21 cellular contexts compared by ENCODE assay signal in the genomic region with DNA sequence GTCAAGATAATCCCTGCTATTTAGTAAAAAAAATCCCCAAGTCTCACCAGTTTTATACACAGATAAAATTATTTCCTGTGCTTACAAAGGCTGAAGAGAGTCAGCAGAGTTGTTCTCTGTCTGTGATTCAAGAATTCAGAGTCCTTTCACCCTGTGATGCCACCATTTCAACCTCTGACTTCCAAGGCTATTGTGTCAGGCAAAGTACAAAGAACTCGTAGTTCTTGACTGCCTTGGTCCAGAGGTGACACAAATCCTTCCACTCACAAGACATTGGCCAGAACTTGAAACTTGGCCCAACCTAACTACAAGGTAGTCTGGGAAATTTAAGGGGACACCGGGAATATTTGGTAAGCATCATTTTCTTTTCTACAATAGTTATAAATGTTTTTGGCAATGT. TPM values are rescaled to one million over a fixed set of nuclear protein-coding genes. Genes with fewer than 3 reads are reported as not detected.
A peak's percentile ranks its signal among the peaks of the same experiment; 100 is the strongest.
DNase-seq lines count a peak whose midpoint lies in the region; ATAC-seq, FAIRE-seq and TF ChIP-seq lines count a peak whose summit lies in the region.
"Had no signal": no experiment of that assay in that cellular context is flagged by ENCODE, and none has a peak within 500 bp of the region (broad histone marks: within the 10 kb centered on the region; RNA-seq: fewer than 3 reads in every experiment).

No MANE protein-coding gene starts in this region.

- no peaks in the 10 kb centered on the region for H4K20me1 ChIP-seq in astrocyte (ENCODE audit: insufficient read depth, low read length)
- H4K20me1 ChIP-seq: BLaER1 had no signal

- 42% methylated on average over 2 of the region's 2 CpGs for WGBS in right lobe of liver (ENCODE audit: insufficient coverage, low coverage, low lambda C conversion rate, missing lambda C conversion rate)

- TF ChIP-seq CTCF in natural killer cell (IDR thresholded peaks at IDR 0.05) (no peak), astrocyte (IDR thresholded peaks at IDR 0.05; ENCODE audit: insufficient read depth, low read depth, low read length) (no peak), right lobe of liver (IDR thresholded peaks at IDR 0.05) (no peak), breast epithelium (IDR thresholded peaks at IDR 0.05) (no peak)

- intact Hi-C loops in natural killer cell (cut with micrococcal nuclease), result no loop called here
- intact Hi-C loops in right lobe of liver (cut with DNase I), result no loop called here
- intact Hi-C loops in breast epithelium (cut with DNase I; ENCODE audit: low total_unique reads), result no loop called here

- H3K9me3 Mint-ChIP-seq in natural killer cell (peaks cover 0 to 7% of the 10 kb centered on the region in 2 donors), astrocyte (ENCODE audit: unreplicated experiment) (peaks cover 2% of the 10 kb centered on the region)
- H3K9me3 Mint-ChIP-seq in natural killer cell treated with Interleukin-12 subunit alpha and Interleukin-12 subunit beta and Interleukin-15 and Interleukin-18, amount 100 ng/mL, for 72 hours, result peaks cover 3% of the 10 kb centered on the region

- H3K79me2 ChIP-seq in astrocyte (ENCODE audit: insufficient read depth, low read length), result no peaks in the 10 kb centered on the region

- no peaks in the 10 kb centered on the region for H3K27me3 Mint-ChIP-seq in natural killer cell (ENCODE audit: low read depth in 2 of 2)
- peaks cover 0 to 3% of the 10 kb centered on the region in 2 donors for H3K27me3 Mint-ChIP-seq in natural killer cell treated with Interleukin-12 subunit alpha and Interleukin-12 subunit beta and Interleukin-15 and Interleukin-18, amount 100 ng/mL, for 72 hours
- H3K27me3 Mint-ChIP-seq in astrocyte (ENCODE audit: low read depth, unreplicated experiment), result no peaks in the 10 kb centered on the region
- H3K27me3 Mint-ChIP-seq: CD4-positive, alpha-beta T cell; T-cell had no signal

- H3K4me3 ChIP-seq in astrocyte (ENCODE audit: insufficient read depth, low read depth, low read length), result no peak overlapping the region
- H3K4me3 ChIP-seq in right lobe of liver, result no peak overlapping the region
- no peak overlapping the region for H3K4me3 ChIP-seq in breast epithelium
- H3K4me3 ChIP-seq: BLaER1 had no signal

- H3K9ac ChIP-seq in astrocyte (ENCODE audit: low read length), result no peak overlapping the region
- H3K9ac ChIP-seq: BLaER1 had no signal

- FAIRE-seq in astrocyte (lab: Jason Lieb, UNC), result no peak
- FAIRE-seq: A204.1, GM12892 had no signal

- H3K4me2 ChIP-seq in astrocyte (ENCODE audit: low read length), result no peak overlapping the region
- H3K4me2 ChIP-seq: BLaER1 had no signal

- no peaks in the 10 kb centered on the region for H3K36me3 Mint-ChIP-seq in natural killer cell
- peaks cover 11% of the 10 kb centered on the region for H3K36me3 Mint-ChIP-seq in natural killer cell treated with Interleukin-12 subunit alpha and Interleukin-12 subunit beta and Interleukin-15 and Interleukin-18, amount 100 ng/mL, for 72 hours
- H3K36me3 Mint-ChIP-seq in astrocyte (ENCODE audit: low read depth, unreplicated experiment), result no peaks in the 10 kb centered on the region
- H3K36me3 Mint-ChIP-seq: T-cell had no signal

- H3K27ac Mint-ChIP-seq in natural killer cell (no peak overlapping the region), astrocyte (ENCODE audit: unreplicated experiment) (no peak overlapping the region)
- H3K27ac Mint-ChIP-seq in natural killer cell treated with Interleukin-12 subunit alpha and Interleukin-12 subunit beta and Interleukin-15 and Interleukin-18, amount 100 ng/mL, for 72 hours, result peak overlapping the region in 1 of 2 donors; percentile 20
- H3K27ac Mint-ChIP-seq: CD4-positive, alpha-beta T cell had no signal

- no peak overlapping the region for H3K27ac ChIP-seq in astrocyte (ENCODE audit: low read depth, low read length)
- peak overlapping the region in 1 of 3 donors; percentile 52 for H3K27ac ChIP-seq in right lobe of liver
- H3K27ac ChIP-seq in breast epithelium, result no peak overlapping the region
- H3K27ac ChIP-seq: BLaER1 had no signal

- ATAC-seq in natural killer cell (no peak), right lobe of liver (peak; percentile 62 to 76 (median 65)), HG02610 (IDR thresholded peaks at IDR 0.05; ENCODE audit: unreplicated experiment) (no peak)
- no peak for ATAC-seq in natural killer cell treated with Interleukin-12 subunit alpha and Interleukin-12 subunit beta and Interleukin-15 and Interleukin-18, amount 100 ng/mL, for 72 hours
- ATAC-seq: Panc1, T-cell had no signal

- no peaks in the 10 kb centered on the region for H3K4me1 ChIP-seq in astrocyte (ENCODE audit: insufficient read depth, low read length)
- peaks cover 0 to 7% (median 0%) of the 10 kb centered on the region in 4 donors for H3K4me1 ChIP-seq in right lobe of liver
- H3K4me1 ChIP-seq in breast epithelium, result no peaks in the 10 kb centered on the region

- TF ChIP-seq POLR2A in right lobe of liver (IDR thresholded peaks at IDR 0.05) (no peak), breast epithelium (IDR thresholded peaks at IDR 0.05) (no peak)

- H2AFZ ChIP-seq in astrocyte (ENCODE audit: low read depth, low read length), result peak overlapping the region; percentile 34

- H3K4me3 Mint-ChIP-seq in natural killer cell (peak overlapping the region; percentile 43), astrocyte (ENCODE audit: unreplicated experiment) (no peak overlapping the region)
- no peak overlapping the region for H3K4me3 Mint-ChIP-seq in natural killer cell treated with Interleukin-12 subunit alpha and Interleukin-12 subunit beta and Interleukin-15 and Interleukin-18, amount 100 ng/mL, for 72 hours
- H3K4me3 Mint-ChIP-seq: CD4-positive, alpha-beta T cell had no signal

- H3K36me3 ChIP-seq in astrocyte (ENCODE audit: insufficient read depth, low read length) (no peaks in the 10 kb centered on the region), right lobe of liver (no peaks in the 10 kb centered on the region), breast epithelium (no peaks in the 10 kb centered on the region)

- peaks cover 3% of the 10 kb centered on the region for H3K9me3 ChIP-seq in astrocyte (ENCODE audit: insufficient read depth, low read depth, low read length)
- H3K9me3 ChIP-seq in right lobe of liver, result no peaks in the 10 kb centered on the region
- H3K9me3 ChIP-seq in breast epithelium, result no peaks in the 10 kb centered on the region

- H3K27me3 ChIP-seq in astrocyte (ENCODE audit: insufficient read depth, low read length), result no peaks in the 10 kb centered on the region
- H3K27me3 ChIP-seq in right lobe of liver, result no peaks in the 10 kb centered on the region
- H3K27me3 ChIP-seq in breast epithelium, result no peaks in the 10 kb centered on the region
- H3K27me3 ChIP-seq: BLaER1 had no signal

- peaks cover 32 to 35% of the 10 kb centered on the region in 2 donors for H3K4me1 Mint-ChIP-seq in natural killer cell
- peaks cover 23 to 25% of the 10 kb centered on the region in 2 donors for H3K4me1 Mint-ChIP-seq in natural killer cell treated with Interleukin-12 subunit alpha and Interleukin-12 subunit beta and Interleukin-15 and Interleukin-18, amount 100 ng/mL, for 72 hours (ENCODE audit: low read depth in 2 of 2)
- no peaks in the 10 kb centered on the region for H3K4me1 Mint-ChIP-seq in astrocyte (ENCODE audit: low read depth, unreplicated experiment)

- DNase-seq in natural killer cell, result no peak
- DNase-seq in natural killer cell treated with Interleukin-12 subunit alpha and Interleukin-12 subunit beta and Interleukin-15 and Interleukin-18, amount 100 ng/mL, for 72 hours (ENCODE audit: low spot score), result no peak
- no peak for DNase-seq in astrocyte (ENCODE audit: low read depth)
- no peak for DNase-seq in right lobe of liver
- no peak for DNase-seq in AG20443 (ENCODE audit: low spot score)
- DNase-seq in breast epithelium (ENCODE audit: low spot score in 2 of 2), result no peak
- DNase-seq: CD4-positive, alpha-beta T cell; DND-41; GOT3; MM.1S; NCI-H1048; NCI-H1436; NCI-H187 treated with DMSO at 0.1 percent for 48 hours; NCI-H2107; NK-92 treated with Interleukin-12 subunit alpha and Interleukin-12 subunit beta, amount 100 ng/mL, for 24 hours; T-cell had no signal

RNA-seq across cellular contexts. Expression of gene CMC1, which starts 34.9 kb away (rescaled TPM):
- total RNA-seq in natural killer cell (100 to 1,000 TPM; 122 to 157 (median 136) TPM), astrocyte (10.3 and 13.4 TPM in 2 replicates), right lobe of liver (10 to 100 TPM in 5 of 6 experiments, 1 to 10 TPM in 1; 9.5 to 16.9 (median 12.2) TPM), breast epithelium (10 to 100 TPM in 1 of 3 donors, 1 to 10 TPM in 2; 5.3 to 12.7 (median 7.9) TPM)
- 10 to 100 TPM; 20.5 to 56.8 TPM for total RNA-seq in natural killer cell treated with Interleukin-12 subunit alpha and Interleukin-12 subunit beta and Interleukin-15 and Interleukin-18, amount 100 ng/mL, for 72 hours

Comparison
In these comparisons a context has a peak if more than half of its experiments do, and no peak if none do; other contexts are left out.
1. ATAC-seq: peak in right lobe of liver (4 of 4); none in natural killer cell (0 of 3), natural killer cell treated with Interleukin-12 subunit alpha and Interleukin-12 subunit beta and Interleukin-15 and Interleukin-18, amount 100 ng/mL, for 72 hours (0 of 2) and HG02610 (single experiment).